ENCODE assay signal across 13 cellular contexts in the genomic region with DNA sequence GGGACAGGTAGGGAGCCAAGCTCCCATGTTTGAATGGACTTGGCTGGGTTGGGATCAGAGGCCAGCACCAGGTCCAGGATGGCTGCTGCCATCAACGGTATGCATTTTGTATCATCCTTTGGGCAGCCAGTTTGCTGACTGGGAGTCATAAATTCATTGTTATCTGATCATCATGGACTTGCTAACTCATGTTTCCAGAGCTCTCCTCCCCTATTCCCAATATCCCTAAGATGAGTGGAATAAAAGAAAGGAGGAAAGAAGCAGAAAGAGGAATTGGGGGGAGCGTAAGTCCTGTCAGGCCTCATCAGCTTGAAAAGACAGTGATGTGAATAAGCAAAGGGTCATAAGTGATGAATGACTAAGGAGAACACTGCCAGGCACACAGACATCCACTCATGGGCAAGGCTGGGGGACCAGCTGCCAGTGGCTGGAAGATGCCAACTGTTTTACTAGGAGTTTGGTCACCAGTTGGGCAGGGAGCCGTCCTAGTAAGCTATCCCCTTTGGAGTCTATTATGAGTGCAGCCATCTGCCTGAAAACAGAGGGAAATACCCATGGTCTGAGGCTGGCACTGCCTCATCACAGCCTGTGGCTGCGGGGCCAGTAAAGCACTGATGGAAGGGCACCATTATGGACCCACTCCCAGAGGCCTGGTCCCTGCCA.
A peak's percentile ranks its signal among the peaks of the same experiment; 100 is the strongest.
DNase-seq lines count a peak whose midpoint lies in the region; ATAC-seq and TF ChIP-seq lines count a peak whose summit lies in the region.
"Had no signal": no experiment of that assay in that cellular context is flagged by ENCODE, and none has a peak within 500 bp of the region (broad histone marks: within the 10 kb centered on the region; RNA-seq: fewer than 3 reads in every experiment).

No MANE protein-coding gene starts in this region.

- peak overlapping the region; percentile 68 for H3K27ac Mint-ChIP-seq in nephron progenitor cell
- no peak overlapping the region for H3K27ac Mint-ChIP-seq in stimulated activated memory B cell treated with anti-CD40 and anti-IgM and Interleukin-4, amounts not matched to agents 10 μg/mL and 1 μg/mL and 100 μg/mL, for 72 hours
- H3K27ac Mint-ChIP-seq: activated naive CD8-positive, alpha-beta T cell treated with anti-CD3 and anti-CD28 coated beads for 36 hours had no signal

- H3K27me3 Mint-ChIP-seq in nephron progenitor cell (ENCODE audit: low read depth, poor library complexity) = peaks cover 7% of the 10 kb centered on the region
- peaks cover 23% of the 10 kb centered on the region for H3K27me3 Mint-ChIP-seq in stimulated activated memory B cell treated with anti-CD40 and anti-IgM and Interleukin-4, amounts not matched to agents 10 μg/mL and 1 μg/mL and 100 μg/mL, for 72 hours

- H3K4me1 ChIP-seq in tibial artery = peaks cover 0 to 21% (median 15%) of the 10 kb centered on the region in 4 donors
- H3K4me1 ChIP-seq: left lung, upper lobe of left lung had no signal

- H3K4me1 Mint-ChIP-seq in nephron progenitor cell = peaks cover 48% of the 10 kb centered on the region
- no peaks in the 10 kb centered on the region for H3K4me1 Mint-ChIP-seq in stimulated activated memory B cell treated with anti-CD40 and anti-IgM and Interleukin-4, amounts not matched to agents 10 μg/mL and 1 μg/mL and 100 μg/mL, for 72 hours
- H3K4me1 Mint-ChIP-seq: activated naive CD8-positive, alpha-beta T cell treated with anti-CD3 and anti-CD28 coated beads for 36 hours had no signal

- no peaks in the 10 kb centered on the region for H3K9me3 ChIP-seq in tibial artery
- H3K9me3 ChIP-seq: gastroesophageal sphincter, SJCRH30, upper lobe of left lung had no signal

- peak overlapping the region; percentile 71 to 77 for H3K27ac ChIP-seq in tibial artery
- H3K27ac ChIP-seq: gastroesophageal sphincter, left lung, SJCRH30, upper lobe of left lung had no signal

- TF ChIP-seq CTCF in nephron progenitor cell (IDR thresholded peaks at IDR 0.05) = no peak
- TF ChIP-seq CTCF in tibial artery (IDR thresholded peaks at IDR 0.05) = no peak

- intact Hi-C loops in tibial artery (cut with DNase I; ENCODE audit: low total_unique reads) = no loop called here

- H3K36me3 ChIP-seq in tibial artery = peaks cover 0 to 25% (median 25%) of the 10 kb centered on the region in 3 donors
- H3K36me3 ChIP-seq: left lung, SJCRH30, upper lobe of left lung had no signal

- no peaks in the 10 kb centered on the region for H3K27me3 ChIP-seq in tibial artery
- H3K27me3 ChIP-seq: gastroesophageal sphincter, SJCRH30, upper lobe of left lung had no signal

- no peak for ATAC-seq in stimulated activated memory B cell treated with anti-CD40 and anti-IgM and Interleukin-4, amounts not matched to agents 10 μg/mL and 1 μg/mL and 100 μg/mL, for 72 hours
- ATAC-seq in HG03521 (IDR thresholded peaks at IDR 0.05; ENCODE audit: unreplicated experiment) = no peak
- ATAC-seq: gastroesophageal sphincter, left lung had no signal

- H3K4me3 ChIP-seq in tibial artery = peak overlapping the region in 1 of 2 donors; percentile 23
- H3K4me3 ChIP-seq: gastroesophageal sphincter, left lung, SJCRH30, upper lobe of left lung had no signal

- H3K36me3 Mint-ChIP-seq in nephron progenitor cell (ENCODE audit: low read depth) = peaks cover 39% of the 10 kb centered on the region
- no peaks in the 10 kb centered on the region for H3K36me3 Mint-ChIP-seq in stimulated activated memory B cell treated with anti-CD40 and anti-IgM and Interleukin-4, amounts not matched to agents 10 μg/mL and 1 μg/mL and 100 μg/mL, for 72 hours
- H3K36me3 Mint-ChIP-seq: activated naive CD8-positive, alpha-beta T cell treated with anti-CD3 and anti-CD28 coated beads for 36 hours had no signal

- peaks cover 25% of the 10 kb centered on the region for H3K9me3 Mint-ChIP-seq in nephron progenitor cell
- H3K9me3 Mint-ChIP-seq in stimulated activated memory B cell treated with anti-CD40 and anti-IgM and Interleukin-4, amounts not matched to agents 10 μg/mL and 1 μg/mL and 100 μg/mL, for 72 hours = peaks cover 5% of the 10 kb centered on the region

- DNase-seq in NCI-H524 (lab: John Stamatoyannopoulos, UW) (peak; percentile 25 to 84), cerebellum (ENCODE audit: low spot score) (peak; percentile 52), nephron progenitor cell (no peak), tibial artery (peak; percentile 41 to 76)
- DNase-seq in activated CD4-positive, alpha-beta T cell treated with anti-CD3 and anti-CD28 coated beads, Interleukin-2, amount 50 U/mL, for 1 hour = no peak
- DNase-seq: activated naive CD8-positive, alpha-beta T cell treated with anti-CD3 and anti-CD28 coated beads for 36 hours; left lung; stimulated activated naive CD4-positive, alpha-beta T cell treated with Interleukin-2 at 50 U/mL for 16 hours; upper lobe of left lung had no signal

- H3K4me3 Mint-ChIP-seq in nephron progenitor cell = no peak overlapping the region
- no peak overlapping the region for H3K4me3 Mint-ChIP-seq in stimulated activated memory B cell treated with anti-CD40 and anti-IgM and Interleukin-4, amounts not matched to agents 10 μg/mL and 1 μg/mL and 100 μg/mL, for 72 hours
- H3K4me3 Mint-ChIP-seq: activated naive CD8-positive, alpha-beta T cell treated with anti-CD3 and anti-CD28 coated beads for 36 hours had no signal

Comparison
In these comparisons a context has a peak if more than half of its experiments do, and no peak if none do; other contexts are left out.
1. DNase-seq: peak in NCI-H524 (2 of 2), cerebellum (single experiment) and tibial artery (2 of 2); none in nephron progenitor cell (single experiment) and activated CD4-positive, alpha-beta T cell treated with anti-CD3 and anti-CD28 coated beads, Interleukin-2, amount 50 U/mL, for 1 hour (single experiment).